Comparison of ENCODE assay signal across 16 cellular contexts in the genomic region with DNA sequence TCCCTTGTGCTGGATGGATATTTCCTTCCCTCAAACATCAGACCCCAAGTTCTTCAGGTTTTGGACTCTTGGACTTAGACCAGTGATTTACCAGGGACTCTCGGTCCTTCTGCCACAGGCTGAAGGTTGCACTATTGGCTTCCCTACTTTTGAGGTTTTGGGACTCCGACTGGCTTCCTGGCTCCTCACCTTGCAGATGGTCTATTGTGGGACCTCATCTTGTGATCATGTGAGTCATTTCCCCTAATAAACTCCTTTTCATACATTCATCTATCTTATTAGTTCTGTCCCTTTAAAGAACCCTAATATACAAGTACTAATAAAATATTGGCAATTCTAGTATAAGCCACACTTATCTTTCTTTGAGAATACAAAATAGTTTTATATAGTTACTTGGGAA.
A peak's percentile ranks its signal among the peaks of the same experiment; 100 is the strongest.
DNase-seq lines count a peak whose midpoint lies in the region; FAIRE-seq and TF ChIP-seq lines count a peak whose summit lies in the region.
"Had no signal": no experiment of that assay in that cellular context is flagged by ENCODE, and none has a peak within 500 bp of the region (broad histone marks: within the 10 kb centered on the region; RNA-seq: fewer than 3 reads in every experiment).

No MANE protein-coding gene starts in this region.

- DNase-seq in MCF 10A (ENCODE audit: unreplicated experiment) = peak; percentile 0
- no peak for DNase-seq in breast epithelium (ENCODE audit: low spot score in 2 of 2)
- peak; percentile 4 for DNase-seq in UCSD-AML1 (lab: John Stamatoyannopoulos, UW; ENCODE audit: unreplicated experiment)
- no peak for DNase-seq in epithelial cell of prostate (ENCODE audit: low read depth, low spot score)
- no peak for DNase-seq in H54 (ENCODE audit: insufficient read length, low spot score)
- DNase-seq in nephron progenitor cell = no peak
- DNase-seq in sigmoid colon = no peak
- DNase-seq: CD4-positive, alpha-beta memory T cell; DMS153; DMS79 treated with DMSO at 0.1 percent for 48 hours; GF-D8; GOT3; H9 had no signal

- H3K9me3 ChIP-seq in breast epithelium = no peaks in the 10 kb centered on the region
- no peaks in the 10 kb centered on the region for H3K9me3 ChIP-seq in sigmoid colon
- H3K9me3 ChIP-seq: BLaER1 had no signal

- H3K4me3 ChIP-seq in breast epithelium (no peak overlapping the region), sigmoid colon (no peak overlapping the region)
- H3K4me3 ChIP-seq: BLaER1 had no signal

- H3K27me3 Mint-ChIP-seq in MCF 10A (ENCODE audit: insufficient read depth, unreplicated experiment) = no peaks in the 10 kb centered on the region
- H3K27me3 Mint-ChIP-seq in nephron progenitor cell (ENCODE audit: low read depth, poor library complexity) = peaks cover 4% of the 10 kb centered on the region
- H3K27me3 Mint-ChIP-seq: CD4-positive, alpha-beta memory T cell had no signal

- no peak overlapping the region for H3K27ac ChIP-seq in breast epithelium
- H3K27ac ChIP-seq in epithelial cell of prostate = peak overlapping the region; percentile 50
- H3K27ac ChIP-seq in sigmoid colon = no peak overlapping the region
- H3K27ac ChIP-seq: 22Rv1, BLaER1 had no signal

- H3K36me3 ChIP-seq in breast epithelium (no peaks in the 10 kb centered on the region), sigmoid colon (no peaks in the 10 kb centered on the region)
- H3K36me3 ChIP-seq: BLaER1 had no signal

- no peak for TF ChIP-seq CTCF in MCF 10A (IDR thresholded peaks at IDR 0.05; ENCODE audit: unreplicated experiment)
- TF ChIP-seq CTCF in breast epithelium (IDR thresholded peaks at IDR 0.05) = no peak
- TF ChIP-seq CTCF in nephron progenitor cell (IDR thresholded peaks at IDR 0.05) = no peak
- no peak for TF ChIP-seq CTCF in sigmoid colon (IDR thresholded peaks at IDR 0.05)

- H3K9me3 Mint-ChIP-seq in MCF 10A (ENCODE audit: unreplicated experiment) (no peaks in the 10 kb centered on the region), nephron progenitor cell (no peaks in the 10 kb centered on the region)
- H3K9me3 Mint-ChIP-seq: H9 had no signal

- no TSS peak for BruUV-seq in MCF 10A (replicated peaks; lab: Mats Ljungman, UMichigan)

- TF ChIP-seq EP300 in sigmoid colon (IDR thresholded peaks at IDR 0.05) = no peak

- CTCF ChIA-PET in MCF 10A (lab: Yijun Ruan, JAX) = no interaction called here

- H3K27ac Mint-ChIP-seq in MCF 10A (ENCODE audit: low read depth, unreplicated experiment) = peak overlapping the region; percentile 50
- no peak overlapping the region for H3K27ac Mint-ChIP-seq in nephron progenitor cell
- H3K27ac Mint-ChIP-seq: CD14-positive monocyte; CD4-positive, alpha-beta memory T cell; H9 had no signal

- H3K36me3 Mint-ChIP-seq in MCF 10A (ENCODE audit: insufficient read depth, unreplicated experiment) (no peaks in the 10 kb centered on the region), nephron progenitor cell (ENCODE audit: low read depth) (no peaks in the 10 kb centered on the region)
- H3K36me3 Mint-ChIP-seq: CD14-positive monocyte; CD4-positive, alpha-beta memory T cell had no signal

- intact Hi-C loops in MCF 10A (cut with micrococcal nuclease) = no loop called here
- intact Hi-C loops in breast epithelium (cut with DNase I; ENCODE audit: low total_unique reads) = loop anchor here (2.0 kb wide), 1 partner anchor 51 kb away; no protein-coding TSS in a partner anchor
- intact Hi-C loops in sigmoid colon (cut with DNase I) = no loop called here

- no peaks in the 10 kb centered on the region for H3K4me1 ChIP-seq in breast epithelium
- no peaks in the 10 kb centered on the region for H3K4me1 ChIP-seq in sigmoid colon
- H3K4me1 ChIP-seq: BLaER1 had no signal

- H3K27me3 ChIP-seq in breast epithelium (no peaks in the 10 kb centered on the region), sigmoid colon (no peaks in the 10 kb centered on the region)
- H3K27me3 ChIP-seq: BLaER1 had no signal

- H3K4me1 Mint-ChIP-seq in MCF 10A (ENCODE audit: insufficient read depth, unreplicated experiment) (peaks cover 21% of the 10 kb centered on the region), nephron progenitor cell (no peaks in the 10 kb centered on the region)
- H3K4me1 Mint-ChIP-seq: CD14-positive monocyte; CD4-positive, alpha-beta memory T cell had no signal

- TF ChIP-seq POLR2A in breast epithelium (IDR thresholded peaks at IDR 0.05) (no peak), H54 (IDR thresholded peaks at IDR 0.05; ENCODE audit: low read depth, low read length) (no peak), sigmoid colon (IDR thresholded peaks at IDR 0.05) (no peak)

- H3K4me3 Mint-ChIP-seq in MCF 10A (ENCODE audit: unreplicated experiment) (no peak overlapping the region), nephron progenitor cell (no peak overlapping the region)
- H3K4me3 Mint-ChIP-seq: CD14-positive monocyte; CD4-positive, alpha-beta memory T cell; H9 had no signal

- POLR2A ChIA-PET in MCF 10A (lab: Yijun Ruan, JAX) = interaction anchor here (0.6 kb wide), 1 partner anchor 95 kb away, joined by 3 read pairs; no protein-coding TSS in a partner anchor

- WGBS in sigmoid colon, 2 donors = 74 to 86% methylated on average over 2 of the region's 2 CpGs

- no peak for FAIRE-seq in H54 (lab: Jason Lieb, UNC)

Comparison
In these comparisons a context has a peak if more than half of its experiments do, and no peak if none do; other contexts are left out.
1. DNase-seq: peak in MCF 10A (single experiment) and UCSD-AML1 (single experiment); none in breast epithelium (0 of 2), epithelial cell of prostate (single experiment), H54 (single experiment), nephron progenitor cell (single experiment) and sigmoid colon (single experiment).